In genomic region chr20:3339571-3339970, GRCh38 we compare ENCODE assay signal across 15 cellular contexts.
"Had no signal": no experiment of that assay in that cellular context is flagged by ENCODE, and none has a peak within 500 bp of the region (broad histone marks: within the 10 kb centered on the region; RNA-seq: fewer than 3 reads in every experiment).

No MANE protein-coding gene starts in this region.

- H3K27ac ChIP-seq: left lung, pancreas, prostate gland had no signal

- ATAC-seq: natural killer cell treated with Interleukin-12 subunit alpha and Interleukin-12 subunit beta and Interleukin-15 and Interleukin-18, amount 100 ng/mL, for 72 hours had no signal

- H3K27me3 ChIP-seq: dorsolateral prefrontal cortex, left lung, pancreas had no signal

- H3K36me3 ChIP-seq: pancreas, prostate gland had no signal

- H3K4me1 ChIP-seq: prostate gland had no signal

- H3K4me3 ChIP-seq: dorsolateral prefrontal cortex, left lung, lower lobe of right lung, pancreas, prostate gland had no signal

- FAIRE-seq: pancreas, urothelium cell line had no signal

- H3K9me3 ChIP-seq: left lung, lower lobe of right lung, pancreas, prostate gland had no signal

- DNase-seq: cortex of kidney; effector CD8-positive, alpha-beta T cell; foreskin melanocyte; islet precursor cell; occipital lobe; stimulated activated CD4-positive, alpha-beta T cell treated with anti-CD3 and anti-CD28 coated beads, Interleukin-2, amount 100 ng/mL, for 24 hours; stimulated activated CD4-positive, alpha-beta T cell treated with anti-CD3 and anti-CD28 coated beads, Interleukin-4, amount 100 ng/mL, for 4 hours; stimulated activated naive CD4-positive, alpha-beta T cell had no signal
